13 cellular contexts compared by ENCODE assay signal in the genomic region with DNA sequence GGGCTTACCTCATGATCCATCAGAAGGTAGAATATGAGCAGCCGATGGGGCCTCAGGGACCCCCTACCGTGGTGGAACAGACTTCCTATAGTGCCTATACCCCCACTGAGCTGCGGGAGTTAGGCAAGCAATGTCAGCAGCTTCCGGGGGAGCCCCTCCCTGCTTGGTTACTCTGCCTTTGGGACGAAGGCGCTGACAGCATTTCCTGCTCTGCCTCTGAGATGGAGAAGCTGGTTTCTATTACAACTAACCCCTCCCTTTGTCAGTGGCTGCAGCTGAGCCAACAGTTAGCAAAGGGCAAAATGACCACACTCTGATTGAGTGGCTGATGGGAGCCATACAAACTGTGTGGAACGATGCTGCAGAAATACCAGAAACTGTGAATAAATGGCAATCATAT.
DNase-seq lines count a peak whose midpoint lies in the region; ATAC-seq and TF ChIP-seq lines count a peak whose summit lies in the region.
"Had no signal": no experiment of that assay in that cellular context is flagged by ENCODE, and none has a peak within 500 bp of the region (broad histone marks: within the 10 kb centered on the region; RNA-seq: fewer than 3 reads in every experiment).

No MANE protein-coding gene starts in this region.

- peaks cover 2% of the 10 kb centered on the region for H3K27me3 ChIP-seq in WERI-Rb-1 (ENCODE audit: insufficient read depth, low read depth, severe bottlenecking)
- H3K27me3 ChIP-seq in endodermal cell (ENCODE audit: control insufficient read depth, insufficient read depth, low read length, poor library complexity, severe bottlenecking): no peaks in the 10 kb centered on the region
- H3K27me3 ChIP-seq: ovary, suprapubic skin had no signal

- H3K27me3 Mint-ChIP-seq in activated T-cell treated with anti-CD3 and anti-CD28 coated beads, Interleukin-2, amount 50 U/mL, for 4 hours (ENCODE audit: low read depth): no peaks in the 10 kb centered on the region
- H3K27me3 Mint-ChIP-seq in endodermal cell (ENCODE audit: insufficient read depth): no peaks in the 10 kb centered on the region

- H3K4me3 ChIP-seq in choroid plexus epithelial cell (ENCODE audit: low read depth, low read length): no peak overlapping the region
- H3K4me3 ChIP-seq in WERI-Rb-1 (ENCODE audit: low read depth, low read length): no peak overlapping the region
- H3K4me3 ChIP-seq in endodermal cell (ENCODE audit: low read length): no peak overlapping the region
- H3K4me3 ChIP-seq: ovary, suprapubic skin had no signal

- H3K36me3 ChIP-seq in WERI-Rb-1 (no peaks in the 10 kb centered on the region), endodermal cell (ENCODE audit: control insufficient read depth, insufficient read depth, low read length) (no peaks in the 10 kb centered on the region)
- H3K36me3 ChIP-seq: ovary, suprapubic skin had no signal

- H3K9me3 Mint-ChIP-seq in activated T-cell treated with anti-CD3 and anti-CD28 coated beads, Interleukin-2, amount 50 U/mL, for 4 hours: no peaks in the 10 kb centered on the region
- peaks cover 38% of the 10 kb centered on the region for H3K9me3 Mint-ChIP-seq in endodermal cell

- no peak overlapping the region for H3K9ac ChIP-seq in endodermal cell (ENCODE audit: extremely low read depth, low read length, poor library complexity, severe bottlenecking)

- H3K36me3 Mint-ChIP-seq in activated T-cell treated with anti-CD3 and anti-CD28 coated beads, Interleukin-2, amount 50 U/mL, for 4 hours (ENCODE audit: insufficient read depth): no peaks in the 10 kb centered on the region
- no peaks in the 10 kb centered on the region for H3K36me3 Mint-ChIP-seq in endodermal cell (ENCODE audit: low read depth)

- H3K27ac ChIP-seq in WERI-Rb-1 (no peak overlapping the region), endodermal cell (ENCODE audit: low read depth, low read length) (no peak overlapping the region)
- H3K27ac ChIP-seq: epithelial cell of prostate, ovary, suprapubic skin had no signal

- DNase-seq in activated T-cell treated with anti-CD3 and anti-CD28 coated beads, Interleukin-2, amount 50 U/mL, for 4 hours: no peak
- no peak for DNase-seq in activated T-cell treated with anti-CD3 and anti-CD28 coated beads for 4 hours
- peak; percentile 82 for DNase-seq in choroid plexus epithelial cell (ENCODE audit: low read depth)
- DNase-seq in stimulated activated CD8-positive, alpha-beta memory T cell treated with anti-CD3 and anti-CD28 coated beads, Interleukin-4, amount 100 ng/mL, for 48 hours: peak; percentile 22
- no peak for DNase-seq in WERI-Rb-1
- DNase-seq in endodermal cell: no peak
- DNase-seq: H7, NCI-H446 had no signal

- 67% methylated on average over 7 of the region's 7 CpGs; no CpG with 5 or more reads in 1 of the 2 experiments for WGBS in endodermal cell (ENCODE audit: insufficient coverage in 1 of 2, insufficient read length in 1 of 2), 2 experiments

- H3K4me1 Mint-ChIP-seq in activated T-cell treated with anti-CD3 and anti-CD28 coated beads, Interleukin-2, amount 50 U/mL, for 4 hours (ENCODE audit: low read depth): peaks cover 4% of the 10 kb centered on the region
- H3K4me1 Mint-ChIP-seq in endodermal cell: no peaks in the 10 kb centered on the region

- H3K27ac Mint-ChIP-seq in endodermal cell: no peak overlapping the region

- H3K4me3 Mint-ChIP-seq in activated T-cell treated with anti-CD3 and anti-CD28 coated beads, Interleukin-2, amount 50 U/mL, for 4 hours: no peak overlapping the region
- no peak overlapping the region for H3K4me3 Mint-ChIP-seq in endodermal cell

- TF ChIP-seq CTCF in choroid plexus epithelial cell (conservative IDR thresholded peaks at IDR 0.05; ENCODE audit: low read depth, low read length) (no peak), WERI-Rb-1 (IDR thresholded peaks at IDR 0.05; ENCODE audit: low read depth, low read length) (no peak), endodermal cell (conservative IDR thresholded peaks at IDR 0.05) (no peak)

- no peaks in the 10 kb centered on the region for H3K4me1 ChIP-seq in endodermal cell (ENCODE audit: control insufficient read depth, insufficient read depth, low read length)

- peak; percentile 27 to 48 for ATAC-seq in activated T-cell treated with anti-CD3 and anti-CD28 coated beads, Interleukin-2, amount 50 U/mL, for 4 hours
- ATAC-seq in HG03354 (IDR thresholded peaks at IDR 0.05; ENCODE audit: poor library complexity, severe bottlenecking, unreplicated experiment) (peak; percentile 64), GM19324 (IDR thresholded peaks at IDR 0.05; ENCODE audit: low FRiP score, unreplicated experiment) (no peak)

- H3K9me3 ChIP-seq in WERI-Rb-1 (ENCODE audit: severe bottlenecking) (no peaks in the 10 kb centered on the region), endodermal cell (ENCODE audit: control insufficient read depth, low read length) (no peaks in the 10 kb centered on the region)
- H3K9me3 ChIP-seq: ovary, suprapubic skin had no signal

Comparison
In these comparisons a context has a peak if more than half of its experiments do, and no peak if none do; other contexts are left out.
1. DNase-seq: peak in choroid plexus epithelial cell (single experiment) and stimulated activated CD8-positive, alpha-beta memory T cell treated with anti-CD3 and anti-CD28 coated beads, Interleukin-4, amount 100 ng/mL, for 48 hours (single experiment); none in activated T-cell treated with anti-CD3 and anti-CD28 coated beads, Interleukin-2, amount 50 U/mL, for 4 hours (single experiment), activated T-cell treated with anti-CD3 and anti-CD28 coated beads for 4 hours (single experiment), WERI-Rb-1 (single experiment) and endodermal cell (single experiment).